In the genomic region with DNA sequence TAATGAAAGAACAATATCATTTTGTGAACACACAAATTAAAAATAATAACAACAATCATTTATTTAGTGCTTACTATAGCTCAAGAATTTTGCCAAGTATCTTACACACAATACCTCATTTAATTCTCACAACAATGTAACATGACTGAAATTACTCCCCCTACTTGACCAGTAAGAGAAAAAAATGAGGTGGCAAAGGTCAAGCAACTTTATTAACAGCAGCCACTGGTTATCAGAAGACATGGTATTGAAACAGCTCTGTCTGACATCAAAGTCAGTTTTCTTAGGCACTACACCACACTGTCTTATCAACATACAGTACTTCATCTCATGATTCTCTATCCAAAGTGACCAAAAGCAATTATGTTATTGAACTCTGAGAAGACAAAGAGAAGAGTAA, we compare ENCODE assay signal across 19 cellular contexts.
"Had no signal": no experiment of that assay in that cellular context is flagged by ENCODE, and none has a peak within 500 bp of the region (broad histone marks: within the 10 kb centered on the region; RNA-seq: fewer than 3 reads in every experiment).

No MANE protein-coding gene starts in this region.

- DNase-seq: Kasumi-1, MM.1S, NCI-H1092 treated with DMSO at 0.1 percent for 48 hours, NCI-H1436, NCI-H187, NCI-H2029, NCI-H2081 treated with DMSO at 0.1 percent for 48 hours, NCI-H2171, NCI-H226, NCI-H446, NCI-H510A, NCI-H524 treated with DMSO at 0.1 percent for 48 hours, NCI-H69, NCI-H774, Right ventricle myocardium superior, RPMI8226, SIG-M5, SK-N-SH, SW 1271 had no signal
